Comparison of ENCODE assay signal across 21 cellular contexts in the genomic region with DNA sequence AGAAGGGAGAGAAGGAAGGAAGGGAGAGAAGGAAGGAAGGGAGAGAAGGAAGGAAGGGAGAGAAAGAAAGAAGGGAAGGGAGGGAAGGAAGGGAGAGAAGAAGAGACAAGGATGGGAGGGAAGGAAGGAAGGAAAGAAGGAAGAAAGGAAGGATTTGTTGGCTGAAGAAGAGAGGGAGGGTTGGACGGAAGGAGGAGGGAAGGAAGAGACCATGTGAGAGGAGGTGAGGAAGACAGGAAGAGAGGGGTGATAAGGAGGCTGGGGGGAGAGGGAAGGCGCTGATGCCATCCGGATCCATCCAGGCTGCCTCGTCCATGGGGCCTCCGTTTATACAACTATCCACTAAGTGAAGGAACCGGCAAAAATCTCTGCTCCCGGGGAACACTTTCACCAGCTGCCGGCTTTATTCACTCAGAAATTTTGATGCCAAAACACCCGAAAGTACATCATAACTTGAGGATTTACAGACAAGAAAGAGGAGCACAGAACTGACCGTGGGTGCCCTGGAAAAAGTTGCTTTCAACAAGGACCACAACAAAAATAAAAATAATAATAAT. TPM values are rescaled to one million over a fixed set of nuclear protein-coding genes. Genes with fewer than 3 reads are reported as not detected.
DNase-seq lines count a peak whose midpoint lies in the region; ATAC-seq, FAIRE-seq and TF ChIP-seq lines count a peak whose summit lies in the region.
"Had no signal": no experiment of that assay in that cellular context is flagged by ENCODE, and none has a peak within 500 bp of the region (broad histone marks: within the 10 kb centered on the region; RNA-seq: fewer than 3 reads in every experiment).

No MANE protein-coding gene starts in this region.

- H3K4me1 Mint-ChIP-seq in chondrocyte (ENCODE audit: low read depth) (peaks cover 35% of the 10 kb centered on the region), nephron progenitor cell (peaks cover 41% of the 10 kb centered on the region)
- H3K4me1 Mint-ChIP-seq: activated T-helper 17 cell treated with anti-CD3 and anti-CD28 coated beads, Interleukin-2, amount 50 U/mL, for 72 hours had no signal

- TF ChIP-seq EP300 in transverse colon (IDR thresholded peaks at IDR 0.05; ENCODE audit: low read depth): no peak

- peaks cover 6% of the 10 kb centered on the region in 2 donors for H3K36me3 Mint-ChIP-seq in activated naive CD4-positive, alpha-beta T cell treated with anti-CD3 and anti-CD28 coated beads, Interleukin-2, amount 50 U/mL, for 72 hours
- H3K36me3 Mint-ChIP-seq in chondrocyte (ENCODE audit: low read depth) (peaks cover 30% of the 10 kb centered on the region), nephron progenitor cell (ENCODE audit: low read depth) (peaks cover 47% of the 10 kb centered on the region)

- no peak for TF ChIP-seq POLR2A in transverse colon (IDR thresholded peaks at IDR 0.05)
- no peak for TF ChIP-seq POLR2A in H54 (IDR thresholded peaks at IDR 0.05; ENCODE audit: low read depth, low read length)

- no peak for TF ChIP-seq CTCF in chondrocyte (IDR thresholded peaks at IDR 0.05)
- no peak for TF ChIP-seq CTCF in nephron progenitor cell (IDR thresholded peaks at IDR 0.05)
- no peak for TF ChIP-seq CTCF in transverse colon (IDR thresholded peaks at IDR 0.05)

- no peak for DNase-seq in activated naive CD4-positive, alpha-beta T cell treated with anti-CD3 and anti-CD28 coated beads, Interleukin-2, amount 50 U/mL, for 72 hours (ENCODE audit: low spot score in 2 of 2)
- no peak for DNase-seq in activated naive CD4-positive, alpha-beta T cell (lab: John Stamatoyannopoulos, UW)
- DNase-seq in chondrocyte (ENCODE audit: low spot score) (peak; percentile 49), nephron progenitor cell (no peak), transverse colon (no peak), DMS79 (lab: John Stamatoyannopoulos, UW) (no peak), H54 (ENCODE audit: insufficient read length, low spot score) (no peak)
- DNase-seq: activated CD8-positive, alpha-beta T cell treated with anti-CD3 and anti-CD28 coated beads, Interleukin-2, amount 10 ng/mL, durations not matched to agents 7 days and 5 days; anterior cingulate cortex; CD4-positive, CD25-positive, alpha-beta regulatory T cell; cortex of kidney; NCI-H1930; NCI-H524; PC-3; stimulated activated CD4-positive, alpha-beta T cell treated with anti-CD3 and anti-CD28 coated beads, Interleukin-4, amount 100 ng/mL, for 4 hours had no signal

- intact Hi-C loops in transverse colon (cut with DNase I; ENCODE audit: low total_unique reads): no loop called here

- 83% methylated on average over 10 of the region's 10 CpGs; no CpG with 5 or more reads in 1 of the 2 donors for WGBS in transverse colon (ENCODE audit: low coverage in 1 of 2), 2 donors

- peak overlapping the region; percentile 4 to 30 for H3K27ac Mint-ChIP-seq in activated naive CD4-positive, alpha-beta T cell treated with anti-CD3 and anti-CD28 coated beads, Interleukin-2, amount 50 U/mL, for 72 hours
- H3K27ac Mint-ChIP-seq in chondrocyte (ENCODE audit: unreplicated experiment) (peak overlapping the region; percentile 32), nephron progenitor cell (peak overlapping the region; percentile 92)
- H3K27ac Mint-ChIP-seq: activated T-helper 17 cell treated with anti-CD3 and anti-CD28 coated beads, Interleukin-2, amount 50 U/mL, for 72 hours had no signal

- no peak overlapping the region for H3K4me3 Mint-ChIP-seq in chondrocyte (ENCODE audit: unreplicated experiment)
- no peak overlapping the region for H3K4me3 Mint-ChIP-seq in nephron progenitor cell
- H3K4me3 Mint-ChIP-seq: activated CD8-positive, alpha-beta T cell treated with anti-CD3 and anti-CD28 coated beads, Interleukin-2, amount 10 ng/mL, durations not matched to agents 7 days and 5 days; activated T-helper 17 cell treated with anti-CD3 and anti-CD28 coated beads, Interleukin-2, amount 50 U/mL, for 72 hours; CD4-positive, CD25-positive, alpha-beta regulatory T cell; neural crest cell had no signal

- H3K36me3 ChIP-seq in transverse colon: peaks cover 0 to 46% (median 23%) of the 10 kb centered on the region in 4 donors

- no peak overlapping the region for H3K4me3 ChIP-seq in transverse colon

- no peaks in the 10 kb centered on the region for H3K9me3 Mint-ChIP-seq in activated naive CD4-positive, alpha-beta T cell treated with anti-CD3 and anti-CD28 coated beads, Interleukin-2, amount 50 U/mL, for 72 hours
- no peaks in the 10 kb centered on the region for H3K9me3 Mint-ChIP-seq in chondrocyte (ENCODE audit: low read depth)
- H3K9me3 Mint-ChIP-seq in nephron progenitor cell: no peaks in the 10 kb centered on the region
- H3K9me3 Mint-ChIP-seq: activated T-helper 17 cell treated with anti-CD3 and anti-CD28 coated beads, Interleukin-2, amount 50 U/mL, for 72 hours; CD4-positive, CD25-positive, alpha-beta regulatory T cell; neural crest cell had no signal

- peaks cover 0 to 22% (median 1%) of the 10 kb centered on the region in 4 donors for H3K4me1 ChIP-seq in transverse colon

- peak overlapping the region in 3 of 4 donors; percentile 41 to 74 (median 66) for H3K27ac ChIP-seq in transverse colon
- H3K27ac ChIP-seq: 22Rv1 had no signal

- H3K27me3 Mint-ChIP-seq in chondrocyte (ENCODE audit: low read depth) (no peaks in the 10 kb centered on the region), nephron progenitor cell (ENCODE audit: low read depth, poor library complexity) (no peaks in the 10 kb centered on the region)
- H3K27me3 Mint-ChIP-seq: activated T-helper 17 cell treated with anti-CD3 and anti-CD28 coated beads, Interleukin-2, amount 50 U/mL, for 72 hours; CD4-positive, CD25-positive, alpha-beta regulatory T cell had no signal

- no peaks in the 10 kb centered on the region for H3K9me3 ChIP-seq in transverse colon

- H3K27me3 ChIP-seq in transverse colon: no peaks in the 10 kb centered on the region

- no peak for FAIRE-seq in H54 (lab: Jason Lieb, UNC)
- FAIRE-seq: GM12891 had no signal

- ATAC-seq in activated naive CD4-positive, alpha-beta T cell treated with anti-CD3 and anti-CD28 coated beads, Interleukin-2, amount 50 U/mL, for 72 hours: no peak
- ATAC-seq in GM21737 (IDR thresholded peaks at IDR 0.05; ENCODE audit: unreplicated experiment): no peak
- ATAC-seq: activated CD8-positive, alpha-beta T cell treated with anti-CD3 and anti-CD28 coated beads, Interleukin-2, amount 10 ng/mL, durations not matched to agents 7 days and 5 days; activated T-helper 17 cell treated with anti-CD3 and anti-CD28 coated beads, Interleukin-2, amount 50 U/mL, for 72 hours; PC-3; SK-N-SH treated with all-trans-retinoic acid at 6 μM for 48 hours had no signal

- in situ Hi-C loops in transverse colon (cut with MboI; ENCODE audit: low pct_ligation_motif_present in 1 of 4, low pct_unique_long_range_greater_than_20kb in 1 of 4, low sequenced_read_pairs in 3 of 4): no loop called here

RNA-seq across cellular contexts. Expression of gene DHRSX, which starts 14.9 kb away (rescaled TPM):
- total RNA-seq in activated naive CD4-positive, alpha-beta T cell treated with anti-CD3 and anti-CD28 coated beads, Interleukin-2, amount 50 U/mL, for 72 hours: 10 to 100 TPM; 16.4 to 16.6 TPM
- total RNA-seq in chondrocyte: 30.1 to 35.2 TPM (median 35.0 TPM) in 3 replicates
- 10 to 100 TPM; 27.9 to 39.9 (median 33.9) TPM for total RNA-seq in transverse colon

RNA-seq across cellular contexts. Expression of gene ZBED1, which starts 14.9 kb away (rescaled TPM):
- 10 to 100 TPM; 19.2 to 33.4 TPM for total RNA-seq in activated naive CD4-positive, alpha-beta T cell treated with anti-CD3 and anti-CD28 coated beads, Interleukin-2, amount 50 U/mL, for 72 hours
- total RNA-seq in chondrocyte: 39.8 to 45.0 TPM (median 40.1 TPM) in 3 replicates
- total RNA-seq in transverse colon: 10 to 100 TPM; 44.0 to 94.3 (median 67.1) TPM

Comparison
In these comparisons a context has a peak if more than half of its experiments do, and no peak if none do; other contexts are left out.
1. H3K27ac Mint-ChIP-seq: peak in every context shown above with its lines; median percentile 92 in nephron progenitor cell; 32 in chondrocyte; 17 in activated naive CD4-positive, alpha-beta T cell treated with anti-CD3 and anti-CD28 coated beads, Interleukin-2, amount 50 U/mL, for 72 hours.